In genomic region chr13:21837841-21838551, GRCh38 we compare ENCODE assay signal across 17 cellular contexts.
DNase-seq lines count a peak whose midpoint lies in the region; ATAC-seq, FAIRE-seq and TF ChIP-seq lines count a peak whose summit lies in the region.
"Had no signal": no experiment of that assay in that cellular context is flagged by ENCODE, and none has a peak within 500 bp of the region (broad histone marks: within the 10 kb centered on the region; RNA-seq: fewer than 3 reads in every experiment).

No MANE protein-coding gene starts in this region.

- H3K9ac ChIP-seq in HepG2 (ENCODE audit: insufficient read depth, low read depth, low read length) (peak overlapping the region; percentile 56), OCI-LY1 (ENCODE audit: low read length) (no peak overlapping the region)

- H3K4me1 Mint-ChIP-seq in stimulated activated naive B cell treated with anti-CD40 and anti-IgM and Interleukin-4, amounts not matched to agents 10 μg/mL and 1 μg/mL and 100 μg/mL, for 72 hours: no peaks in the 10 kb centered on the region

- no TSS peak for BruUV-seq in HepG2 (replicated peaks; lab: Mats Ljungman, UMichigan)

- in situ Hi-C loops in HepG2 (cut with HindIII; ENCODE audit: extremely low pct_ligation_motif_present, low pct_unique_long_range_greater_than_20kb): no loop called here
- in situ Hi-C loops in GM13976 (cut with MboI; ENCODE audit: low sequenced_read_pairs, unreplicated experiment): no loop called here

- ATAC-seq in HepG2 (peak; percentile 92), right lobe of liver (no peak), left colon (peak; percentile 95), GM21786 (IDR thresholded peaks at IDR 0.05; ENCODE audit: unreplicated experiment) (no peak)
- ATAC-seq in stimulated activated naive CD8-positive, alpha-beta T cell treated with anti-CD3 and anti-CD28 coated beads, Interleukin-15, Interleukin-2, amounts not matched to agents 100 U/mL and 50 U/mL, for 24 hours: no peak
- no peak for ATAC-seq in stimulated activated naive B cell treated with anti-CD40 and anti-IgM and Interleukin-4, amounts not matched to agents 10 μg/mL and 1 μg/mL and 100 μg/mL, for 72 hours (replicated peaks)

- TF ChIP-seq POLR2A in HepG2 (IDR thresholded peaks at IDR 0.05; ENCODE audit: insufficient read depth in 1 of 2, low read depth in 2 of 2, low read length in 2 of 2): no peak
- TF ChIP-seq POLR2A in right lobe of liver (IDR thresholded peaks at IDR 0.05): no peak

- no peak overlapping the region for H3K4me3 Mint-ChIP-seq in stimulated activated naive B cell treated with anti-CD40 and anti-IgM and Interleukin-4, amounts not matched to agents 10 μg/mL and 1 μg/mL and 100 μg/mL, for 72 hours
- H3K4me3 Mint-ChIP-seq: activated naive CD8-positive, alpha-beta T cell had no signal

- no peaks in the 10 kb centered on the region for H3F3A ChIP-seq in OCI-LY1 (ENCODE audit: insufficient read depth, low read length)

- H3K79me2 ChIP-seq in HepG2 (ENCODE audit: insufficient read depth, low read length): no peaks in the 10 kb centered on the region
- no peaks in the 10 kb centered on the region for H3K79me2 ChIP-seq in OCI-LY1 (ENCODE audit: insufficient read depth, low read length)

- TF ChIP-seq RAD21 in HepG2 (CRISPR knock-in tag; IDR thresholded peaks at IDR 0.05): no peak

- FAIRE-seq in HepG2 (lab: Jason Lieb, UNC): peak; percentile 86
- FAIRE-seq: GM12892 had no signal

- no peaks in the 10 kb centered on the region for H3K36me3 Mint-ChIP-seq in stimulated activated naive B cell treated with anti-CD40 and anti-IgM and Interleukin-4, amounts not matched to agents 10 μg/mL and 1 μg/mL and 100 μg/mL, for 72 hours
- H3K36me3 Mint-ChIP-seq: activated naive CD8-positive, alpha-beta T cell had no signal

- peaks cover 15 to 28% of the 10 kb centered on the region in 2 donors for H3K27me3 Mint-ChIP-seq in stimulated activated naive B cell treated with anti-CD40 and anti-IgM and Interleukin-4, amounts not matched to agents 10 μg/mL and 1 μg/mL and 100 μg/mL, for 72 hours

- H3K27ac Mint-ChIP-seq in stimulated activated naive B cell treated with anti-CD40 and anti-IgM and Interleukin-4, amounts not matched to agents 10 μg/mL and 1 μg/mL and 100 μg/mL, for 72 hours: no peak overlapping the region
- H3K27ac Mint-ChIP-seq: activated naive CD8-positive, alpha-beta T cell had no signal

- peak overlapping the region; percentile 13 to 35 (median 29); a peak in 4 of 6 replicates for H3K4me3 ChIP-seq in HepG2 (replicated peaks in 1 of 3; ENCODE audit: insufficient read depth in 1 of 3, low read depth in 2 of 3, low read length in 3 of 3)
- no peak overlapping the region for H3K4me3 ChIP-seq in right lobe of liver
- no peak overlapping the region for H3K4me3 ChIP-seq in OCI-LY1 (ENCODE audit: low read depth, low read length, poor library complexity, severe bottlenecking)
- H3K4me3 ChIP-seq: thyroid gland had no signal

- H2AFZ ChIP-seq in HepG2 (ENCODE audit: low read length) (no peak overlapping the region), OCI-LY1 (ENCODE audit: low read length) (no peak overlapping the region)

- peaks cover 0 to 3% of the 10 kb centered on the region in 2 donors for H3K9me3 Mint-ChIP-seq in stimulated activated naive B cell treated with anti-CD40 and anti-IgM and Interleukin-4, amounts not matched to agents 10 μg/mL and 1 μg/mL and 100 μg/mL, for 72 hours

- intact Hi-C loops in HepG2 (cut with micrococcal nuclease; ENCODE audit: unreplicated experiment) (loop anchor here (2.0 kb wide), 1 partner anchor 15 kb away; no protein-coding TSS in a partner anchor), right lobe of liver (cut with DNase I) (no loop called here), left colon (cut with DNase I, micrococcal nuclease) (no loop called here)

- POLR2A ChIA-PET in HepG2 (lab: Yijun Ruan, JAX): interaction anchor here (0.8 to 2.2 kb wide), 4 partner anchors 11 to 830 kb away, joined by 3 to 7 read pairs (median 4); partner anchors contain the start of gene MICU2

- peak overlapping the region; percentile 91 for H3K27ac ChIP-seq in HepG2 (ENCODE audit: extremely low read length, insufficient read depth, low read length)
- no peak overlapping the region for H3K27ac ChIP-seq in right lobe of liver
- H3K27ac ChIP-seq in OCI-LY1 (ENCODE audit: low read depth, low read length, poor library complexity, severe bottlenecking): no peak overlapping the region
- H3K27ac ChIP-seq: neutrophil, thyroid gland had no signal

- peaks cover 60% of the 10 kb centered on the region for H3K4me1 ChIP-seq in HepG2 (ENCODE audit: insufficient read depth, low read length)
- no peaks in the 10 kb centered on the region for H3K4me1 ChIP-seq in right lobe of liver
- no peaks in the 10 kb centered on the region for H3K4me1 ChIP-seq in OCI-LY1 (ENCODE audit: insufficient read depth, low read length, severe bottlenecking)
- H3K4me1 ChIP-seq: thyroid gland had no signal

- H4K20me1 ChIP-seq in HepG2 (ENCODE audit: insufficient read depth, low read length) (no peaks in the 10 kb centered on the region), OCI-LY1 (ENCODE audit: insufficient read depth, low read length) (no peaks in the 10 kb centered on the region)

- WGBS in HepG2 (ENCODE audit: low lambda C conversion rate): under 1% methylated on average over 11 of the region's 11 CpGs
- 31% methylated on average over 11 of the region's 11 CpGs for WGBS in right lobe of liver (ENCODE audit: insufficient coverage, low coverage, low lambda C conversion rate, missing lambda C conversion rate)

- H3K27me3 ChIP-seq in HepG2 (ENCODE audit: control insufficient read depth in 1 of 2, insufficient read depth in 2 of 2, low read length in 2 of 2) (no peaks in the 10 kb centered on the region), right lobe of liver (no peaks in the 10 kb centered on the region), OCI-LY1 (ENCODE audit: insufficient read depth, low read length) (no peaks in the 10 kb centered on the region)
- H3K27me3 ChIP-seq: thyroid gland had no signal

- H3K36me3 ChIP-seq in HepG2 (replicated peaks in 1 of 2; ENCODE audit: control insufficient read depth in 1 of 2, insufficient read depth in 2 of 2, low read length in 2 of 2): no peaks in the 10 kb centered on the region
- no peaks in the 10 kb centered on the region for H3K36me3 ChIP-seq in right lobe of liver
- H3K36me3 ChIP-seq in OCI-LY1 (ENCODE audit: insufficient read depth, low read length): no peaks in the 10 kb centered on the region
- H3K36me3 ChIP-seq: neutrophil, thyroid gland had no signal

- DNase-seq in HepG2 (ENCODE audit: low spot score) (peak; percentile 96), right lobe of liver (no peak), left colon (no peak), GM13976 (ENCODE audit: low spot score) (no peak)
- no peak for DNase-seq in stimulated activated naive CD8-positive, alpha-beta T cell treated with anti-CD3 and anti-CD28 coated beads, Interleukin-15, Interleukin-2, amounts not matched to agents 100 U/mL and 50 U/mL, for 24 hours
- no peak for DNase-seq in stimulated activated naive B cell treated with anti-CD40 and anti-IgM and Interleukin-4, amounts not matched to agents 10 μg/mL and 1 μg/mL and 100 μg/mL, for 72 hours
- DNase-seq: central memory CD4-positive, alpha-beta T cell; DND-41; hippocampal formation; NCI-H446; stimulated activated CD4-positive, alpha-beta T cell treated with anti-CD3 and anti-CD28 coated beads, Interleukin-12 subunit alpha, Interleukin-12 subunit beta, amount 100 ng/mL, for 4 hours; thyroid gland had no signal

- H3K9me2 ChIP-seq in OCI-LY1 (ENCODE audit: low read depth, low read length): no peaks in the 10 kb centered on the region

- H3K9me3 ChIP-seq in HepG2 (ENCODE audit: low read length): no peaks in the 10 kb centered on the region
- H3K9me3 ChIP-seq in right lobe of liver: no peaks in the 10 kb centered on the region
- no peaks in the 10 kb centered on the region for H3K9me3 ChIP-seq in OCI-LY1 (ENCODE audit: low read length)
- H3K9me3 ChIP-seq: neutrophil, thyroid gland had no signal

- TF ChIP-seq CTCF in HepG2 (CRISPR knock-in tag; IDR thresholded peaks at IDR 0.05) (peak; percentile 47), right lobe of liver (IDR thresholded peaks at IDR 0.05) (no peak), OCI-LY1 (IDR thresholded peaks at IDR 0.05; ENCODE audit: low read length) (peak; percentile 7; the same call in 1 of the 2 replicates), GM13976 (IDR thresholded peaks at IDR 0.05; ENCODE audit: borderline replicate concordance, control extremely low read depth, extremely low read depth, insufficient read depth, missing control alignments) (no peak)

- H3K4me2 ChIP-seq in HepG2 (ENCODE audit: low read depth, low read length) (peak overlapping the region; percentile 70), OCI-LY1 (ENCODE audit: low read length) (no peak overlapping the region)

- CTCF ChIA-PET in HepG2 (lab: Yijun Ruan, JAX; ENCODE audit: low intra/inter-chr PET ratio, low total read pairs): no interaction called here

- TF ChIP-seq EP300 in HepG2 (IDR thresholded peaks at IDR 0.05; ENCODE audit: low read depth in 2 of 2, low read length in 2 of 2) (peak; percentile 58 to 74; a peak in 2 of 4 replicates), HepG2 (CRISPR knock-in tag; IDR thresholded peaks at IDR 0.05; ENCODE audit: borderline replicate concordance) (peak; percentile 24; the same call in 1 of the 2 replicates)

TF ChIP-seq in HepG2, 621 proteins besides CTCF, POLR2A, EP300 and RAD21 (continues in another document):
- no peak for TF ChIP-seq ZNF292 (CRISPR knock-in tag; IDR thresholded peaks at IDR 0.05; ENCODE audit: borderline replicate concordance, low read depth)
- TF ChIP-seq NFE2 (CRISPR knock-in tag; IDR thresholded peaks at IDR 0.05): no peak
- no peak for TF ChIP-seq ZNF670 (CRISPR knock-in tag; IDR thresholded peaks at IDR 0.05; ENCODE audit: borderline replicate concordance)
- no peak for TF ChIP-seq ZNF136 (CRISPR knock-in tag; IDR thresholded peaks at IDR 0.05; ENCODE audit: low read depth)
- no peak for TF ChIP-seq ZNF30 (CRISPR knock-in tag; IDR thresholded peaks at IDR 0.05)
- no peak; the same call in 1 of the 2 replicates for TF ChIP-seq PHF21A (CRISPR knock-in tag; IDR thresholded peaks at IDR 0.05)
- TF ChIP-seq, protein P1, sequence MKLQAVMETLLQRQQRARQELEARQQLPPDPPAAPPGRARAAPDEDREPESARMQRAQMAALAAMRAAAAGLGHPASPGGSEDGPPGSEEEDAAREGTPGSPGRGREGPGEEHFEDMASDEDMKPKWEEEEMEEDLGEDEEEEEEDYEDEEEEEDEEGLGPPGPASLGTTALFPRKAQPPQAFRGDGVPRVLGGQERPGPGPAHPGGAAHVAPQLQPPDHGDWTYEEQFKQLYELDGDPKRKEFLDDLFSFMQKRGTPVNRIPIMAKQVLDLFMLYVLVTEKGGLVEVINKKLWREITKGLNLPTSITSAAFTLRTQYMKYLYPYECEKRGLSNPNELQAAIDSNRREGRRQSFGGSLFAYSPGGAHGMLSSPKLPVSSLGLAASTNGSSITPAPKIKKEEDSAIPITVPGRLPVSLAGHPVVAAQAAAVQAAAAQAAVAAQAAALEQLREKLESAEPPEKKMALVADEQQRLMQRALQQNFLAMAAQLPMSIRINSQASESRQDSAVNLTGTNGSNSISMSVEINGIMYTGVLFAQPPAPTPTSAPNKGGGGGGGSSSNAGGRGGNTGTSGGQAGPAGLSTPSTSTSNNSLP (IDR thresholded peaks at IDR 0.05; ENCODE audit: low read depth, low read length): peak; percentile 96

Comparison
In these comparisons a context has a peak if more than half of its experiments do, and no peak if none do; other contexts are left out.
1. ATAC-seq: peak in HepG2 (single experiment) and left colon (single experiment); none in right lobe of liver (0 of 4), stimulated activated naive CD8-positive, alpha-beta T cell treated with anti-CD3 and anti-CD28 coated beads, Interleukin-15, Interleukin-2, amounts not matched to agents 100 U/mL and 50 U/mL, for 24 hours (single experiment), stimulated activated naive B cell treated with anti-CD40 and anti-IgM and Interleukin-4, amounts not matched to agents 10 μg/mL and 1 μg/mL and 100 μg/mL, for 72 hours (0 of 2) and GM21786 (single experiment).
2. H3K4me3 ChIP-seq: peak in HepG2 (3 of 3); none in right lobe of liver (0 of 3) and OCI-LY1 (single experiment).
3. CTCF ChIP-seq: peak in HepG2 (single experiment) and OCI-LY1 (single experiment); none in right lobe of liver (0 of 4) and GM13976 (single experiment).